Comparison of ENCODE assay signal across 8 cellular contexts in genomic region chr18:59846814-59847490, GRCh38.
DNase-seq lines count a peak whose midpoint lies in the region; ATAC-seq lines count a peak whose summit lies in the region.

No MANE protein-coding gene starts in this region.

- DNase-seq in ELR (ENCODE audit: low read depth), result peak; percentile 86
- peak; percentile 52 for DNase-seq in amniotic epithelial cell (ENCODE audit: low read depth)
- DNase-seq in stimulated activated CD4-positive, alpha-beta T cell treated with anti-CD3 and anti-CD28 coated beads, Interleukin-12 subunit alpha, Interleukin-12 subunit beta, amount 100 ng/mL, for 4 hours, result peak; percentile 7
- no peak for DNase-seq in RKO (ENCODE audit: low spot score)
- no peak for DNase-seq in HuH-7.5 (ENCODE audit: low spot score)
- DNase-seq in DMS 273 treated with DMSO at 0.1 percent for 48 hours (lab: John Stamatoyannopoulos, UW), result no peak

- ATAC-seq in GM21367 (IDR thresholded peaks at IDR 0.05; ENCODE audit: unreplicated experiment) (peak; percentile 95), HG03442 (IDR thresholded peaks at IDR 0.05; ENCODE audit: unreplicated experiment) (peak; percentile 97)

Comparison
In these comparisons a context has a peak if more than half of its experiments do, and no peak if none do; other contexts are left out.
1. DNase-seq: peak in ELR (single experiment), amniotic epithelial cell (single experiment) and stimulated activated CD4-positive, alpha-beta T cell treated with anti-CD3 and anti-CD28 coated beads, Interleukin-12 subunit alpha, Interleukin-12 subunit beta, amount 100 ng/mL, for 4 hours (single experiment); none in RKO (single experiment), HuH-7.5 (single experiment) and DMS 273 treated with DMSO at 0.1 percent for 48 hours (single experiment).